In genomic region chr6:14818422-14818884, GRCh38 we compare ENCODE assay signal across 21 cellular contexts.
DNase-seq lines count a peak whose midpoint lies in the region; ATAC-seq and TF ChIP-seq lines count a peak whose summit lies in the region.
"Had no signal": no experiment of that assay in that cellular context is flagged by ENCODE, and none has a peak within 500 bp of the region (broad histone marks: within the 10 kb centered on the region; RNA-seq: fewer than 3 reads in every experiment).

No MANE protein-coding gene starts in this region.

- WGBS in ovary, 3 donors, result 76 to 79% (median 78%) methylated on average over 10 of the region's 10 CpGs

- H3K36me3 Mint-ChIP-seq in activated CD8-positive, alpha-beta memory T cell treated with anti-CD3 and anti-CD28 coated beads, Interleukin-2, amount 10 ng/mL, durations not matched to agents 7 days and 5 days, result peaks cover 3% of the 10 kb centered on the region
- H3K36me3 Mint-ChIP-seq in stimulated activated effector memory CD8-positive, alpha-beta T cell treated with anti-CD3 and anti-CD28 coated beads, Interleukin-12 subunit alpha, Interleukin-12 subunit beta, amount 100 ng/mL, for 72 hours, result no peaks in the 10 kb centered on the region
- H3K36me3 Mint-ChIP-seq: activated naive CD4-positive, alpha-beta T cell treated with anti-CD3 and anti-CD28 coated beads, Interleukin-2, amount 10 ng/mL, durations not matched to agents 7 days and 5 days; CD4-positive, alpha-beta memory T cell had no signal

- TF ChIP-seq CTCF in foreskin fibroblast (IDR thresholded peaks at IDR 0.05; ENCODE audit: low read depth, low read length) (no peak), ovary (IDR thresholded peaks at IDR 0.05) (no peak)

- H3K9me3 Mint-ChIP-seq in activated CD8-positive, alpha-beta memory T cell treated with anti-CD3 and anti-CD28 coated beads, Interleukin-2, amount 10 ng/mL, durations not matched to agents 7 days and 5 days (ENCODE audit: low read depth), result peaks cover 2% of the 10 kb centered on the region
- no peaks in the 10 kb centered on the region for H3K9me3 Mint-ChIP-seq in stimulated activated effector memory CD8-positive, alpha-beta T cell treated with anti-CD3 and anti-CD28 coated beads, Interleukin-12 subunit alpha, Interleukin-12 subunit beta, amount 100 ng/mL, for 72 hours
- H3K9me3 Mint-ChIP-seq: CD4-positive, alpha-beta memory T cell; stimulated activated naive CD8-positive, alpha-beta T cell treated with anti-CD3 and anti-CD28 coated beads, Interleukin-15, amount 100 ng/mL, for 72 hours had no signal

- H3K4me3 ChIP-seq in foreskin fibroblast (ENCODE audit: low read depth in 1 of 2, low read length in 2 of 2) (no peak overlapping the region), ovary (no peak overlapping the region)
- H3K4me3 ChIP-seq: body of pancreas, dorsolateral prefrontal cortex, uterus had no signal

- TF ChIP-seq POLR2A in ovary (IDR thresholded peaks at IDR 0.05), result no peak

- H3K27me3 Mint-ChIP-seq in activated CD8-positive, alpha-beta memory T cell treated with anti-CD3 and anti-CD28 coated beads, Interleukin-2, amount 10 ng/mL, durations not matched to agents 7 days and 5 days, result peaks cover 2% of the 10 kb centered on the region
- H3K27me3 Mint-ChIP-seq: activated CD4-positive, alpha-beta T cell treated with anti-CD3 and anti-CD28 coated beads, Interleukin-2, amount 10 ng/mL, durations not matched to agents 7 days and 5 days; CD4-positive, alpha-beta memory T cell had no signal

- peaks cover 3% of the 10 kb centered on the region for H3K4me1 ChIP-seq in ovary (ENCODE audit: insufficient read depth)
- H3K4me1 ChIP-seq: body of pancreas, uterus had no signal

- H3K4me1 Mint-ChIP-seq in activated CD8-positive, alpha-beta memory T cell treated with anti-CD3 and anti-CD28 coated beads, Interleukin-2, amount 10 ng/mL, durations not matched to agents 7 days and 5 days, result peaks cover 4% of the 10 kb centered on the region
- H3K4me1 Mint-ChIP-seq in stimulated activated effector memory CD8-positive, alpha-beta T cell treated with anti-CD3 and anti-CD28 coated beads, Interleukin-12 subunit alpha, Interleukin-12 subunit beta, amount 100 ng/mL, for 72 hours, result peaks cover 25% of the 10 kb centered on the region
- H3K4me1 Mint-ChIP-seq: activated naive CD4-positive, alpha-beta T cell treated with anti-CD3 and anti-CD28 coated beads, Interleukin-2, amount 10 ng/mL, durations not matched to agents 7 days and 5 days; CD4-positive, alpha-beta memory T cell had no signal

- CTCF ChIA-PET in activated CD8-positive, alpha-beta memory T cell treated with anti-CD3 and anti-CD28 coated beads, Interleukin-2, amount 10 ng/mL, durations not matched to agents 7 days and 5 days (lab: Charles Lee), result no interaction called here

- no peak overlapping the region for H3K27ac ChIP-seq in ovary
- H3K27ac ChIP-seq: body of pancreas, dorsolateral prefrontal cortex, HL-60, uterus had no signal

- TF ChIP-seq EP300 in ovary (IDR thresholded peaks at IDR 0.05), result no peak

- ATAC-seq in activated CD8-positive, alpha-beta memory T cell treated with anti-CD3 and anti-CD28 coated beads, Interleukin-2, amount 10 ng/mL, durations not matched to agents 7 days and 5 days, result no peak
- no peak for ATAC-seq in stimulated activated effector memory CD8-positive, alpha-beta T cell treated with anti-CD3 and anti-CD28 coated beads, Interleukin-12 subunit alpha, Interleukin-12 subunit beta, amount 100 ng/mL, for 72 hours
- ATAC-seq in HG02852 (IDR thresholded peaks at IDR 0.05; ENCODE audit: unreplicated experiment) (no peak), sciatic nerve (no peak)
- ATAC-seq: body of pancreas; stimulated activated naive CD8-positive, alpha-beta T cell treated with anti-CD3 and anti-CD28 coated beads, Interleukin-15, amount 100 ng/mL, for 72 hours had no signal

- no peaks in the 10 kb centered on the region for H3K9me3 ChIP-seq in ovary
- H3K9me3 ChIP-seq: body of pancreas, uterus had no signal

- no peaks in the 10 kb centered on the region for H3K36me3 ChIP-seq in ovary
- H3K36me3 ChIP-seq: uterus had no signal

- intact Hi-C loops in ovary (cut with DNase I) (no loop called here), sciatic nerve (cut with DNase I) (no loop called here)

- no peak overlapping the region for H3K4me3 Mint-ChIP-seq in activated CD8-positive, alpha-beta memory T cell treated with anti-CD3 and anti-CD28 coated beads, Interleukin-2, amount 10 ng/mL, durations not matched to agents 7 days and 5 days
- H3K4me3 Mint-ChIP-seq in stimulated activated effector memory CD8-positive, alpha-beta T cell treated with anti-CD3 and anti-CD28 coated beads, Interleukin-12 subunit alpha, Interleukin-12 subunit beta, amount 100 ng/mL, for 72 hours, result no peak overlapping the region
- H3K4me3 Mint-ChIP-seq: activated CD4-positive, alpha-beta T cell treated with anti-CD3 and anti-CD28 coated beads, Interleukin-2, amount 10 ng/mL, durations not matched to agents 7 days and 5 days; activated naive CD4-positive, alpha-beta T cell treated with anti-CD3 and anti-CD28 coated beads, Interleukin-2, amount 10 ng/mL, durations not matched to agents 7 days and 5 days; CD4-positive, alpha-beta memory T cell; stimulated activated naive CD8-positive, alpha-beta T cell treated with anti-CD3 and anti-CD28 coated beads, Interleukin-15, amount 100 ng/mL, for 72 hours had no signal

- peak; percentile 51 for DNase-seq in activated CD8-positive, alpha-beta memory T cell treated with anti-CD3 and anti-CD28 coated beads for 24 hours
- DNase-seq in activated CD8-positive, alpha-beta memory T cell treated with anti-CD3 and anti-CD28 coated beads, Interleukin-2, amount 10 ng/mL, durations not matched to agents 7 days and 5 days, result no peak
- peak; percentile 87 to 96 for DNase-seq in NOMO-1 (lab: John Stamatoyannopoulos, UW; ENCODE audit: unreplicated experiment in 2 of 2)
- peak; percentile 83 to 89 for DNase-seq in foreskin fibroblast
- no peak for DNase-seq in stimulated activated effector memory CD8-positive, alpha-beta T cell treated with anti-CD3 and anti-CD28 coated beads, Interleukin-12 subunit alpha, Interleukin-12 subunit beta, amount 100 ng/mL, for 72 hours (ENCODE audit: low spot score in 2 of 2)
- no peak for DNase-seq in ovary
- DNase-seq in sciatic nerve (ENCODE audit: low spot score), result no peak
- DNase-seq: activated CD4-positive, alpha-beta T cell treated with anti-CD3 and anti-CD28 coated beads, Interleukin-2, amount 10 ng/mL, durations not matched to agents 7 days and 5 days; activated naive CD4-positive, alpha-beta T cell treated with anti-CD3 and anti-CD28 coated beads, Interleukin-2, amount 10 ng/mL, durations not matched to agents 7 days and 5 days; activated T-cell treated with anti-CD3 and anti-CD28 coated beads for 4 hours; CD4-positive, alpha-beta memory T cell; dorsolateral prefrontal cortex; hippocampal formation; KBM-7; NCI-H2171 treated with DMSO at 0.1 percent for 48 hours; stimulated activated CD4-positive, alpha-beta T cell treated with anti-CD3 and anti-CD28 coated beads, Interleukin-12 subunit alpha, Interleukin-12 subunit beta, amount 100 ng/mL, for 4 hours; stimulated activated naive CD8-positive, alpha-beta T cell treated with anti-CD3 and anti-CD28 coated beads, Interleukin-15, amount 100 ng/mL, for 72 hours; uterus had no signal

- no peaks in the 10 kb centered on the region for H3K27me3 ChIP-seq in ovary
- H3K27me3 ChIP-seq: body of pancreas, uterus had no signal

- H3K27ac Mint-ChIP-seq in activated CD8-positive, alpha-beta memory T cell treated with anti-CD3 and anti-CD28 coated beads, Interleukin-2, amount 10 ng/mL, durations not matched to agents 7 days and 5 days, result no peak overlapping the region
- peak overlapping the region; percentile 32 for H3K27ac Mint-ChIP-seq in stimulated activated effector memory CD8-positive, alpha-beta T cell treated with anti-CD3 and anti-CD28 coated beads, Interleukin-12 subunit alpha, Interleukin-12 subunit beta, amount 100 ng/mL, for 72 hours
- H3K27ac Mint-ChIP-seq: activated CD4-positive, alpha-beta T cell treated with anti-CD3 and anti-CD28 coated beads, Interleukin-2, amount 10 ng/mL, durations not matched to agents 7 days and 5 days; activated naive CD4-positive, alpha-beta T cell treated with anti-CD3 and anti-CD28 coated beads, Interleukin-2, amount 10 ng/mL, durations not matched to agents 7 days and 5 days; CD4-positive, alpha-beta memory T cell had no signal

Comparison
In these comparisons a context has a peak if more than half of its experiments do, and no peak if none do; other contexts are left out.
1. DNase-seq: peak in activated CD8-positive, alpha-beta memory T cell treated with anti-CD3 and anti-CD28 coated beads for 24 hours (single experiment), NOMO-1 (2 of 2) and foreskin fibroblast (2 of 2); none in activated CD8-positive, alpha-beta memory T cell treated with anti-CD3 and anti-CD28 coated beads, Interleukin-2, amount 10 ng/mL, durations not matched to agents 7 days and 5 days (single experiment), stimulated activated effector memory CD8-positive, alpha-beta T cell treated with anti-CD3 and anti-CD28 coated beads, Interleukin-12 subunit alpha, Interleukin-12 subunit beta, amount 100 ng/mL, for 72 hours (0 of 2), ovary (0 of 5) and sciatic nerve (single experiment).